In the genomic region with DNA sequence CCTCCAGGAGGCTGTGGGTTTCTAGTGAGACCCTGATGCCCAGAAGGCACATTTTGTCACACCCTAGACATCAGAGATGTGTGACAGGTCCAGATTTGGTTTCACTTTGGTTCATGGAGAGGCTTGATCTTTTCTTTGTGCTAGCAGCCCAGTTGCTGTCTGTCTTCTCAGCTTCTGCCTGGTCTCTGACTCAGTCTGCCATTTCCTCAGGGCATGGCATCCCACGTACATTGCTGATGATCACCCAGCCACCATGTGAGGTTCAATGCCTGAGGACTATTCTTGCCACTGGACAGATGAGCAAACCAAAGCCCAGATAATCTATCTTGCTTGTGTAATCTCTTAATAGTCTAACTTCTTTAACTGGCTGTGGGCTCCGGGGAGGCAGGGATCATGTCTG, we compare ENCODE assay signal across 17 cellular contexts.
DNase-seq lines count a peak whose midpoint lies in the region; ATAC-seq and TF ChIP-seq lines count a peak whose summit lies in the region.
"Had no signal": no experiment of that assay in that cellular context is flagged by ENCODE, and none has a peak within 500 bp of the region (broad histone marks: within the 10 kb centered on the region; RNA-seq: fewer than 3 reads in every experiment).

No MANE protein-coding gene starts in this region.

- TF ChIP-seq EP300 in esophagus muscularis mucosa (IDR thresholded peaks at IDR 0.05) (no peak), tibial nerve (IDR thresholded peaks at IDR 0.05) (no peak)

- no peak overlapping the region for H3K4me2 ChIP-seq in PC-3 (ENCODE audit: low read length)

- DNase-seq in HFFc6 (peak; percentile 70), PC-3 (peak; percentile 6), esophagus muscularis mucosa (ENCODE audit: extremely low spot score) (peak; percentile 74), stromal cell of bone marrow (ENCODE audit: low read depth) (peak; percentile 4), tibial nerve (ENCODE audit: low spot score in 2 of 2) (no peak), GM20000 (ENCODE audit: low spot score) (no peak)
- DNase-seq: activated CD4-positive, alpha-beta T cell treated with anti-CD3 and anti-CD28 coated beads, Interleukin-2, amount 50 U/mL, for 4 hours; activated gamma-delta T cell treated with Interleukin-2 at 50 U/mL for 16 hours; anterior cingulate cortex; Caco-2; effector CD8-positive, alpha-beta T cell; H9; immature natural killer cell; NCI-H1694 treated with DMSO at 0.1 percent for 48 hours; NCI-H446 had no signal

- 80% methylated on average over 2 of the region's 2 CpGs for WGBS in esophagus muscularis mucosa
- WGBS in tibial nerve, 2 donors: 75 to 91% methylated on average over 2 of the region's 2 CpGs

- H3K9me3 ChIP-seq in PC-3 (ENCODE audit: low read length) (no peaks in the 10 kb centered on the region), esophagus muscularis mucosa (peaks cover 0 to 12% (median 5%) of the 10 kb centered on the region in 4 donors), tibial nerve (peaks cover 0 to 17% (median 0%) of the 10 kb centered on the region in 4 donors)

- no peak for TF ChIP-seq POLR2A in esophagus muscularis mucosa (IDR thresholded peaks at IDR 0.05; ENCODE audit: low read depth)
- TF ChIP-seq POLR2A in tibial nerve (IDR thresholded peaks at IDR 0.05): no peak

- H3K36me3 ChIP-seq in PC-3 (ENCODE audit: low read depth, low read length) (no peaks in the 10 kb centered on the region), esophagus muscularis mucosa (no peaks in the 10 kb centered on the region), tibial nerve (no peaks in the 10 kb centered on the region)
- H3K36me3 ChIP-seq: right atrium auricular region had no signal

- no peaks in the 10 kb centered on the region for H3K4me1 ChIP-seq in PC-3 (ENCODE audit: insufficient read depth, low read length)
- H3K4me1 ChIP-seq in esophagus muscularis mucosa: peaks cover 0 to 10% (median 0%) of the 10 kb centered on the region in 4 donors
- H3K4me1 ChIP-seq in tibial nerve: no peaks in the 10 kb centered on the region
- H3K4me1 ChIP-seq: Caco-2, right atrium auricular region had no signal

- H3K27ac Mint-ChIP-seq in HFFc6: peak overlapping the region; percentile 72
- H3K27ac Mint-ChIP-seq: H9, immature natural killer cell had no signal

- peaks cover 21% of the 10 kb centered on the region for H3K9me3 Mint-ChIP-seq in HFFc6

- no peaks in the 10 kb centered on the region for H3K27me3 ChIP-seq in PC-3 (ENCODE audit: low read length)
- no peaks in the 10 kb centered on the region for H3K27me3 ChIP-seq in esophagus muscularis mucosa
- H3K27me3 ChIP-seq in tibial nerve: no peaks in the 10 kb centered on the region
- H3K27me3 ChIP-seq: right atrium auricular region had no signal

- H2AFZ ChIP-seq in PC-3 (ENCODE audit: low read length): no peak overlapping the region

- no peaks in the 10 kb centered on the region for H3K9me2 ChIP-seq in PC-3 (replicated peaks; ENCODE audit: low read length)

- H3K27ac ChIP-seq in PC-3 (ENCODE audit: low read length) (no peak overlapping the region), esophagus muscularis mucosa (replicated peaks in 1 of 4) (no peak overlapping the region), tibial nerve (no peak overlapping the region)
- H3K27ac ChIP-seq: right atrium auricular region had no signal

- no peaks in the 10 kb centered on the region for H4K20me1 ChIP-seq in PC-3 (ENCODE audit: low read length)

- TF ChIP-seq CTCF in HFFc6 (IDR thresholded peaks at IDR 0.05) (no peak), PC-3 (conservative IDR thresholded peaks at IDR 0.05; ENCODE audit: low read depth, low read length) (no peak), esophagus muscularis mucosa (IDR thresholded peaks at IDR 0.05) (no peak), tibial nerve (IDR thresholded peaks at IDR 0.05) (no peak), GM20000 (IDR thresholded peaks at IDR 0.05; ENCODE audit: extremely low read depth, missing control alignments) (no peak)

- H3K36me3 Mint-ChIP-seq in HFFc6 (ENCODE audit: low read depth): no peaks in the 10 kb centered on the region
- H3K36me3 Mint-ChIP-seq: immature natural killer cell had no signal

- CTCF ChIA-PET in PC-3 (lab: Charles Lee): no interaction called here

- no peaks in the 10 kb centered on the region for H3F3A ChIP-seq in PC-3 (ENCODE audit: low read length, unreplicated experiment)

- BruUV-seq in PC-3 (replicated peaks; lab: Mats Ljungman, UMichigan): no TSS peak

- H3K27me3 Mint-ChIP-seq in HFFc6 (ENCODE audit: insufficient read depth): peaks cover 7% of the 10 kb centered on the region

- peaks cover 23% of the 10 kb centered on the region for H3K4me1 Mint-ChIP-seq in HFFc6 (ENCODE audit: low read depth)
- H3K4me1 Mint-ChIP-seq: immature natural killer cell had no signal

- peak overlapping the region; percentile 21; the same call in 1 of the 2 replicates for H3K4me3 Mint-ChIP-seq in HFFc6
- H3K4me3 Mint-ChIP-seq: H9, immature natural killer cell had no signal

- H3K4me3 ChIP-seq in PC-3 (ENCODE audit: low read length) (no peak overlapping the region), esophagus muscularis mucosa (no peak overlapping the region), tibial nerve (no peak overlapping the region)
- H3K4me3 ChIP-seq: right atrium auricular region had no signal

- no peak overlapping the region for H3K9ac ChIP-seq in PC-3 (ENCODE audit: low read length)

- POLR2A ChIA-PET in PC-3 (lab: Charles Lee; ENCODE audit: unreplicated experiment): no interaction called here

- intact Hi-C loops in PC-3 (cut with micrococcal nuclease): no loop called here
- intact Hi-C loops in esophagus muscularis mucosa (cut with DNase I): no loop called here

- ATAC-seq in PC-3 (no peak), GM18868 (IDR thresholded peaks at IDR 0.05; ENCODE audit: unreplicated experiment) (no peak)

- no peaks in the 10 kb centered on the region for H3K79me2 ChIP-seq in PC-3 (ENCODE audit: low read length)

Comparison
In these comparisons a context has a peak if more than half of its experiments do, and no peak if none do; other contexts are left out.
1. DNase-seq: peak in HFFc6 (single experiment), PC-3 (single experiment), esophagus muscularis mucosa (single experiment) and stromal cell of bone marrow (single experiment); none in tibial nerve (0 of 2) and GM20000 (single experiment).